Comparison of ENCODE assay signal across 8 cellular contexts in genomic region chr9:125240649-125240999, GRCh38. TPM values are rescaled to one million over a fixed set of nuclear protein-coding genes. Genes with fewer than 3 reads are reported as not detected.
A peak's percentile ranks its signal among the peaks of the same experiment; 100 is the strongest.
DNase-seq lines count a peak whose midpoint lies in the region; ATAC-seq and TF ChIP-seq lines count a peak whose summit lies in the region.

No MANE protein-coding gene starts in this region.

- peak overlapping the region; percentile 99 for H3K9ac ChIP-seq in HUES6 (ENCODE audit: low read length)

- H3K4me3 Mint-ChIP-seq in activated T-cell treated with anti-CD3 and anti-CD28 coated beads, Interleukin-2, amount 50 U/mL, for 4 hours, result peak overlapping the region; percentile 99
- H3K4me3 Mint-ChIP-seq in progenitor cell of endocrine pancreas (ENCODE audit: low read depth), result peak overlapping the region; percentile 94

- no peaks in the 10 kb centered on the region for H3K9me3 Mint-ChIP-seq in activated T-cell treated with anti-CD3 and anti-CD28 coated beads, Interleukin-2, amount 50 U/mL, for 4 hours
- H3K9me3 Mint-ChIP-seq in progenitor cell of endocrine pancreas (ENCODE audit: low read depth), result no peaks in the 10 kb centered on the region

- TF ChIP-seq CTCF in progenitor cell of endocrine pancreas (IDR thresholded peaks at IDR 0.05; ENCODE audit: unreplicated experiment), result no peak

- no peaks in the 10 kb centered on the region for H3K27me3 ChIP-seq in HUES6 (ENCODE audit: control insufficient read depth, insufficient read depth, low read length)

- no peaks in the 10 kb centered on the region for H3K9me3 ChIP-seq in HUES6 (ENCODE audit: control insufficient read depth, insufficient read depth, low read depth, low read length)

- H3K36me3 Mint-ChIP-seq in activated T-cell treated with anti-CD3 and anti-CD28 coated beads, Interleukin-2, amount 50 U/mL, for 4 hours (ENCODE audit: insufficient read depth), result peaks cover 50% of the 10 kb centered on the region
- peaks cover 32% of the 10 kb centered on the region for H3K36me3 Mint-ChIP-seq in progenitor cell of endocrine pancreas (ENCODE audit: insufficient read depth)

- H3K4me1 Mint-ChIP-seq in activated T-cell treated with anti-CD3 and anti-CD28 coated beads, Interleukin-2, amount 50 U/mL, for 4 hours (ENCODE audit: low read depth), result peaks cover 49% of the 10 kb centered on the region
- H3K4me1 Mint-ChIP-seq in progenitor cell of endocrine pancreas (ENCODE audit: low read depth), result peaks cover 30% of the 10 kb centered on the region

- peak overlapping the region; percentile 99 for H3K4me3 ChIP-seq in HUES6 (ENCODE audit: low read depth, low read length)

- H3K4me1 ChIP-seq in HUES6 (ENCODE audit: control insufficient read depth, insufficient read depth, low read length), result peaks cover 4% of the 10 kb centered on the region; the same call in 1 of the 2 replicates

- peak; percentile 15 for DNase-seq in AG08396 (ENCODE audit: low spot score)
- DNase-seq in activated T-cell treated with anti-CD3 and anti-CD28 coated beads, Interleukin-2, amount 50 U/mL, for 4 hours, result peak; percentile 20
- peak; percentile 22 for DNase-seq in germinal center (ENCODE audit: low spot score)
- no peak for DNase-seq in progenitor cell of endocrine pancreas (ENCODE audit: low spot score, unreplicated experiment)
- no peak for DNase-seq in iPS-NIHi7 (ENCODE audit: extremely low spot score)
- no peak for DNase-seq in kidney glomerular epithelial cell (lab: John Stamatoyannopoulos, UW)

- H3K27ac ChIP-seq in HUES6 (ENCODE audit: low read depth, low read length), result peak overlapping the region; percentile 87

- H3K27ac Mint-ChIP-seq in progenitor cell of endocrine pancreas, result peak overlapping the region; percentile 97

- peak; percentile 2 for ATAC-seq in GM18873 (IDR thresholded peaks at IDR 0.05; ENCODE audit: low FRiP score, unreplicated experiment)
- ATAC-seq in activated T-cell treated with anti-CD3 and anti-CD28 coated beads, Interleukin-2, amount 50 U/mL, for 4 hours, result peak; percentile 4 to 8

- no peaks in the 10 kb centered on the region for H3K27me3 Mint-ChIP-seq in activated T-cell treated with anti-CD3 and anti-CD28 coated beads, Interleukin-2, amount 50 U/mL, for 4 hours (ENCODE audit: low read depth)
- H3K27me3 Mint-ChIP-seq in progenitor cell of endocrine pancreas, result no peaks in the 10 kb centered on the region

- H3K36me3 ChIP-seq in HUES6 (ENCODE audit: control insufficient read depth, insufficient read depth, low read length), result peaks cover 54% of the 10 kb centered on the region

RNA-seq across cellular contexts. Expression of gene HSPA5, which starts 0.5 kb away (rescaled TPM):
- 100 to 1,000 TPM; 303 to 366 (median 310) TPM for total RNA-seq in activated T-cell treated with anti-CD3 and anti-CD28 coated beads, Interleukin-2, amount 50 U/mL, for 4 hours
- 287 and 288 TPM in 2 replicates for total RNA-seq in progenitor cell of endocrine pancreas

RNA-seq across cellular contexts. Expression of gene GAPVD1, which starts 21.0 kb away (rescaled TPM):
- total RNA-seq in activated T-cell treated with anti-CD3 and anti-CD28 coated beads, Interleukin-2, amount 50 U/mL, for 4 hours, result 10 to 100 TPM; 42.0 to 45.4 (median 45.1) TPM
- total RNA-seq in progenitor cell of endocrine pancreas, result 46.0 and 49.5 TPM in 2 replicates

RNA-seq across cellular contexts. Expression of gene RABEPK, which starts 40.3 kb away (rescaled TPM):
- total RNA-seq in activated T-cell treated with anti-CD3 and anti-CD28 coated beads, Interleukin-2, amount 50 U/mL, for 4 hours, result 10 to 100 TPM; 44.7 to 63.8 (median 55.4) TPM
- 13.1 and 15.0 TPM in 2 replicates for total RNA-seq in progenitor cell of endocrine pancreas

RNA-seq across cellular contexts. Expression of gene PPP6C, which starts 51.0 kb away (rescaled TPM):
- 10 to 100 TPM; 50.1 to 52.4 (median 51.4) TPM for total RNA-seq in activated T-cell treated with anti-CD3 and anti-CD28 coated beads, Interleukin-2, amount 50 U/mL, for 4 hours
- 29.4 and 32.5 TPM in 2 replicates for total RNA-seq in progenitor cell of endocrine pancreas

Comparison
In these comparisons a context has a peak if more than half of its experiments do, and no peak if none do; other contexts are left out.
1. DNase-seq: peak in AG08396 (single experiment), activated T-cell treated with anti-CD3 and anti-CD28 coated beads, Interleukin-2, amount 50 U/mL, for 4 hours (single experiment) and germinal center (single experiment); none in progenitor cell of endocrine pancreas (single experiment), iPS-NIHi7 (single experiment) and kidney glomerular epithelial cell (single experiment).